In the genomic region with DNA sequence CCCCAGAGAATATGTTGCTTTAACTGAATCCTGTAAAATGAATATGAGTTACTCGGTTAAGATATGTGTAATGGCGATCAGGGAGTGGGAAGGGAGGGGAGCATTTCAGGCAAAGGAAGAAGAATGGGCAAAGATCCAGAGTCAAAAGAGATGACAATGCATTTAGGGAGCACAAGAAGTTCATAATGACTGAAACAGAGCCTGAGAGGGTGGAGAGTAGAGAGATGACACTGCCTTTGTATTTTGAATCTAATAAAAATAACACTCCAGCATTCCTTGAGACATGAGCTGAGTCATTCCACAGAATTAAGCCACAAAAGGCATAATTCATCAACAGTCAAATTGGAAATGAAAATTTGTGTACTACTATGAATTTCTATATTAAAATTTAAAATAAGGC, we compare ENCODE assay signal across 18 cellular contexts.
DNase-seq lines count a peak whose midpoint lies in the region; ATAC-seq and TF ChIP-seq lines count a peak whose summit lies in the region.
"Had no signal": no experiment of that assay in that cellular context is flagged by ENCODE, and none has a peak within 500 bp of the region (broad histone marks: within the 10 kb centered on the region; RNA-seq: fewer than 3 reads in every experiment).

No MANE protein-coding gene starts in this region.

- no peak overlapping the region for H3K4me3 Mint-ChIP-seq in activated naive CD4-positive, alpha-beta T cell treated with anti-CD3 and anti-CD28 coated beads for 36 hours

- DNase-seq in AG08396 (ENCODE audit: low spot score) (peak; percentile 14), H4 (ENCODE audit: low spot score) (peak; percentile 7), RKO (ENCODE audit: low spot score) (peak; percentile 1), foreskin keratinocyte (peak; percentile 6 to 29), NCI-H82 treated with DMSO at 0.1 percent for 48 hours (lab: John Stamatoyannopoulos, UW; ENCODE audit: unreplicated experiment) (no peak), hepatic stellate cell (ENCODE audit: low spot score) (no peak), NCI-H187 treated with DMSO at 0.1 percent for 48 hours (lab: John Stamatoyannopoulos, UW) (no peak)
- DNase-seq in activated naive CD4-positive, alpha-beta T cell treated with anti-CD3 and anti-CD28 coated beads for 36 hours, result no peak
- DNase-seq: C1 segment of cervical spinal cord, KG1, MM.1S, NCI-H1092 treated with DMSO at 0.1 percent for 48 hours, NCI-H187, NCI-H446, NCI-H69, PC-9, SW 1271 had no signal

- H3K27ac Mint-ChIP-seq in activated naive CD4-positive, alpha-beta T cell treated with anti-CD3 and anti-CD28 coated beads for 36 hours, result no peak overlapping the region

- CTCF ChIA-PET in activated naive CD4-positive, alpha-beta T cell treated with anti-CD3 and anti-CD28 coated beads for 36 hours (lab: Charles Lee), result no interaction called here

- H3K36me3 Mint-ChIP-seq in activated naive CD4-positive, alpha-beta T cell treated with anti-CD3 and anti-CD28 coated beads for 36 hours (ENCODE audit: low read depth), result no peaks in the 10 kb centered on the region

- H3K4me1 ChIP-seq in foreskin keratinocyte, result no peaks in the 10 kb centered on the region

- no peaks in the 10 kb centered on the region for H3K27me3 Mint-ChIP-seq in activated naive CD4-positive, alpha-beta T cell treated with anti-CD3 and anti-CD28 coated beads for 36 hours (ENCODE audit: low read depth)

- intact Hi-C loops in activated naive CD4-positive, alpha-beta T cell treated with anti-CD3 and anti-CD28 coated beads for 36 hours (cut with micrococcal nuclease), result no loop called here

- H3K27me3 ChIP-seq in foreskin keratinocyte, result no peaks in the 10 kb centered on the region

- no peaks in the 10 kb centered on the region for H3K4me1 Mint-ChIP-seq in activated naive CD4-positive, alpha-beta T cell treated with anti-CD3 and anti-CD28 coated beads for 36 hours (ENCODE audit: low read depth)

- peaks cover 6% of the 10 kb centered on the region for H3K9me3 Mint-ChIP-seq in activated naive CD4-positive, alpha-beta T cell treated with anti-CD3 and anti-CD28 coated beads for 36 hours

- TF ChIP-seq CTCF in foreskin keratinocyte (conservative IDR thresholded peaks at IDR 0.05), result no peak

- H3K27ac ChIP-seq in foreskin keratinocyte, result no peak overlapping the region
- H3K27ac ChIP-seq: PC-9 had no signal

- peak; percentile 37 for ATAC-seq in foreskin keratinocyte
- ATAC-seq: HepG2 had no signal

Comparison
In these comparisons a context has a peak if more than half of its experiments do, and no peak if none do; other contexts are left out.
1. DNase-seq: peak in AG08396 (single experiment), H4 (single experiment), RKO (single experiment) and foreskin keratinocyte (2 of 2); none in NCI-H82 treated with DMSO at 0.1 percent for 48 hours (single experiment), activated naive CD4-positive, alpha-beta T cell treated with anti-CD3 and anti-CD28 coated beads for 36 hours (single experiment), hepatic stellate cell (single experiment) and NCI-H187 treated with DMSO at 0.1 percent for 48 hours (single experiment).